ENCODE assay signal across 15 cellular contexts in the genomic region with DNA sequence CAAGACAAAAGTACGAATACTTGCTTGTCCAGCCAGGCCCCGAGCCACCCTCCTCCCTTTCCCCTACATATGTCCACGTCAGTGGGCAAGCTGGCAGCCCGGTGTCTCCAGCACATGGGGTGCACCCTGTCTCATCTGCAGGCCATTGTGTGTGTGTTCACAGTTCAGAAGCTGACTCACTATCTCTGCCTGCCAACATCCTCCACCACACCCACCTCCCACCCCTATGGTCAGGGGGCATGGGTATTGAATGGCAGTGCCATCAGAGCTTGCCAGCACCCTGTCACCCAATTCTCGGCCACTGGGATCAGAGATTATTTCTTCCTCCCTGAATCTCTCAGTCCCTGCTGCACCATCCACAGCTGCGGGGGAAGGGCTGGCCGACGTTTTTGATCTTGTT.
A peak's percentile ranks its signal among the peaks of the same experiment; 100 is the strongest.
DNase-seq lines count a peak whose midpoint lies in the region; ATAC-seq, FAIRE-seq and TF ChIP-seq lines count a peak whose summit lies in the region.
"Had no signal": no experiment of that assay in that cellular context is flagged by ENCODE, and none has a peak within 500 bp of the region (broad histone marks: within the 10 kb centered on the region; RNA-seq: fewer than 3 reads in every experiment).

No MANE protein-coding gene starts in this region.

- H3K36me3 ChIP-seq in kidney (ENCODE audit: control insufficient read depth in 1 of 2, insufficient read depth in 2 of 2, low read length in 2 of 2) (no peaks in the 10 kb centered on the region), adrenal gland (replicated peaks in 1 of 2) (no peaks in the 10 kb centered on the region)
- H3K36me3 ChIP-seq: colonic mucosa had no signal

- intact Hi-C loops in MCF 10A (cut with micrococcal nuclease) (no loop called here), kidney (cut with DNase I) (no loop called here), adrenal gland (cut with DNase I) (no loop called here)

- H3K27ac Mint-ChIP-seq in MCF 10A (ENCODE audit: low read depth, unreplicated experiment): peak overlapping the region; percentile 62
- H3K27ac Mint-ChIP-seq: activated T-cell treated with anti-CD3 and anti-CD28 coated beads, Interleukin-2, amount 50 U/mL, for 72 hours; IgD-negative memory B cell; immature natural killer cell; T-helper 2 cell treated with Interferon-gamma antibody and Interleukin-4, amounts not matched to agents 5 μg/mL and 100 μg/mL, for 36 hours had no signal

- peaks cover 25% of the 10 kb centered on the region for H3K4me1 Mint-ChIP-seq in MCF 10A (ENCODE audit: insufficient read depth, unreplicated experiment)
- H3K4me1 Mint-ChIP-seq: immature natural killer cell had no signal

- no peak for TF ChIP-seq POLR2A in adrenal gland (IDR thresholded peaks at IDR 0.05)

- CTCF ChIA-PET in MCF 10A (lab: Yijun Ruan, JAX): interaction anchor here (0.6 to 1.3 kb wide), 3 partner anchors 14 to 110 kb away, joined by 3 to 5 read pairs (median 4); no protein-coding TSS in a partner anchor

- H3K27ac ChIP-seq in kidney (ENCODE audit: low read depth in 2 of 2, low read length in 2 of 2): no peak overlapping the region
- no peak overlapping the region for H3K27ac ChIP-seq in adrenal gland
- H3K27ac ChIP-seq: BLaER1 treated with 17β-estradiol and CSF1 and Interleukin-3, amounts not matched to agents 10 nM and 100 nM; colonic mucosa; parathyroid adenoma had no signal

- BruUV-seq in MCF 10A (replicated peaks; lab: Mats Ljungman, UMichigan): no TSS peak

- H3K4me1 ChIP-seq in kidney (ENCODE audit: control insufficient read depth in 1 of 2, insufficient read depth in 1 of 2, low read depth in 1 of 2, low read length in 2 of 2) (peaks cover 0 to 3% of the 10 kb centered on the region in 2 donors), adrenal gland (replicated peaks in 1 of 2) (no peaks in the 10 kb centered on the region)
- H3K4me1 ChIP-seq: BLaER1 treated with 17β-estradiol and CSF1 and Interleukin-3, amounts not matched to agents 10 nM and 100 nM; colonic mucosa had no signal

- peak overlapping the region; percentile 19 for H3K4me3 Mint-ChIP-seq in MCF 10A (ENCODE audit: unreplicated experiment)
- H3K4me3 Mint-ChIP-seq: activated T-cell treated with anti-CD3 and anti-CD28 coated beads, Interleukin-2, amount 50 U/mL, for 72 hours; IgD-negative memory B cell; immature natural killer cell; T-helper 2 cell treated with Interferon-gamma antibody and Interleukin-4, amounts not matched to agents 5 μg/mL and 100 μg/mL, for 36 hours had no signal

- no peaks in the 10 kb centered on the region for H3K36me3 Mint-ChIP-seq in MCF 10A (ENCODE audit: insufficient read depth, unreplicated experiment)

- peak overlapping the region; percentile 40 for H3K4me3 ChIP-seq in LNCaP clone FGC (ENCODE audit: low read depth, low read length)
- H3K4me3 ChIP-seq in kidney (ENCODE audit: low read length in 2 of 2): no peak overlapping the region
- no peak overlapping the region for H3K4me3 ChIP-seq in adrenal gland
- H3K4me3 ChIP-seq: BLaER1 treated with 17β-estradiol and CSF1 and Interleukin-3, amounts not matched to agents 10 nM and 100 nM; colonic mucosa had no signal

- 84 to 97% (median 88%) methylated on average over 7 to 8 of the region's 8 CpGs for whole genome bisulfite sequencing in adrenal gland, 4 donors

- POLR2A ChIA-PET in MCF 10A (lab: Yijun Ruan, JAX): interaction anchor here (0.5 to 2.0 kb wide), 5 partner anchors 9 to 435 kb away, joined by 3 to 5 read pairs (median 5); no protein-coding TSS in a partner anchor

- no peak for TF ChIP-seq CTCF in LNCaP clone FGC (IDR thresholded peaks at IDR 0.05; ENCODE audit: control insufficient read depth, extremely low read depth, insufficient read depth)
- no peak for TF ChIP-seq CTCF in MCF 10A (IDR thresholded peaks at IDR 0.05; ENCODE audit: unreplicated experiment)
- TF ChIP-seq CTCF in kidney (IDR thresholded peaks at IDR 0.05; ENCODE audit: borderline replicate concordance, extremely low read depth, insufficient read depth): no peak
- TF ChIP-seq CTCF in adrenal gland (IDR thresholded peaks at IDR 0.05): no peak

- no peaks in the 10 kb centered on the region for H3K27me3 Mint-ChIP-seq in MCF 10A (ENCODE audit: insufficient read depth, unreplicated experiment)
- H3K27me3 Mint-ChIP-seq: IgD-negative memory B cell had no signal

- no peak overlapping the region for H3K9ac ChIP-seq in kidney (ENCODE audit: low read length in 2 of 2)
- H3K9ac ChIP-seq: BLaER1 treated with 17β-estradiol and CSF1 and Interleukin-3, amounts not matched to agents 10 nM and 100 nM; parathyroid adenoma had no signal

- no peaks in the 10 kb centered on the region for H3K27me3 ChIP-seq in adrenal gland
- H3K27me3 ChIP-seq: BLaER1 treated with 17β-estradiol and CSF1 and Interleukin-3, amounts not matched to agents 10 nM and 100 nM; colonic mucosa had no signal

- no peaks in the 10 kb centered on the region for H3K9me3 Mint-ChIP-seq in MCF 10A (ENCODE audit: unreplicated experiment)
- H3K9me3 Mint-ChIP-seq: activated T-cell treated with anti-CD3 and anti-CD28 coated beads, Interleukin-2, amount 50 U/mL, for 72 hours; T-helper 2 cell treated with Interferon-gamma antibody and Interleukin-4, amounts not matched to agents 5 μg/mL and 100 μg/mL, for 36 hours had no signal

- no peak for FAIRE-seq in kidney (lab: Jason Lieb, UNC)

- H3K9me3 ChIP-seq in kidney (ENCODE audit: control insufficient read depth in 1 of 2, low read length in 2 of 2) (no peaks in the 10 kb centered on the region), adrenal gland (replicated peaks in 1 of 3) (no peaks in the 10 kb centered on the region)
- H3K9me3 ChIP-seq: colonic mucosa had no signal

- DNase-seq in A172 (ENCODE audit: low spot score) (peak; percentile 67), LNCaP clone FGC (ENCODE audit: low read depth) (no peak), MCF 10A (ENCODE audit: unreplicated experiment) (peak; percentile 91), kidney (peak; percentile 55), 8988T (no peak), adrenal gland (no peak)
- DNase-seq: activated T-cell treated with anti-CD3 and anti-CD28 coated beads, Interleukin-2, amount 50 U/mL, for 72 hours; colonic mucosa; immature natural killer cell had no signal

- ATAC-seq in HG03442 (IDR thresholded peaks at IDR 0.05; ENCODE audit: unreplicated experiment) (no peak), HG03159 (IDR thresholded peaks at IDR 0.05; ENCODE audit: unreplicated experiment) (no peak)
- ATAC-seq: activated T-cell treated with anti-CD3 and anti-CD28 coated beads, Interleukin-2, amount 50 U/mL, for 72 hours had no signal

Comparison
In these comparisons a context has a peak if more than half of its experiments do, and no peak if none do; other contexts are left out.
1. DNase-seq: peak in A172 (single experiment), MCF 10A (single experiment) and kidney (single experiment); none in LNCaP clone FGC (single experiment), 8988T (single experiment) and adrenal gland (0 of 7).